ENCODE assay signal across 35 cellular contexts in the genomic region with DNA sequence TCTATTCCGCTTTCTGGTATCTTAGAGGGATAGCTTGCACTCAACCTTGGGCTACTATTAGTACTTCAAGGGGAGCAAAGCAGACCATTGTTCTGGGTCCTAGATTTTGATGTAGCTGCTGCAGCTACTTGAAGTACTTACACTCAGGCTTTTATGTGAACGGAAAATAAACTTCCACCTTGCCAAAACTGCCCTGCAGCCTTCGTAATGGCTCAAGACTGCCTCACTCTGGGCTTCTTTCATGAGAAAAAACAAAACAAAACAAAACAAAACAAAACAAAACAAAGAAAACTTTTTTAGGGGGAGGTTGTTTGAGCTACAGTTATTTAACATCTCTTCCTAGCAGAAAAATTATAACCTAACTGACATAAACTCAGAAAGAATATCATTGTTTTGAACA. TPM values are rescaled to one million over a fixed set of nuclear protein-coding genes. Genes with fewer than 3 reads are reported as not detected.
DNase-seq lines count a peak whose midpoint lies in the region; ATAC-seq, FAIRE-seq and TF ChIP-seq lines count a peak whose summit lies in the region.
"Had no signal": no experiment of that assay in that cellular context is flagged by ENCODE, and none has a peak within 500 bp of the region (broad histone marks: within the 10 kb centered on the region; RNA-seq: fewer than 3 reads in every experiment).

No MANE protein-coding gene starts in this region.

- TF ChIP-seq POLR2A in GM12878 (IDR thresholded peaks at IDR 0.05; ENCODE audit: low read depth, low read length), result no peak

- SMC1A ChIA-PET in GM12878 (lab: Charles Lee; ENCODE audit: uncharacterized antibody, unreplicated experiment), result interaction anchor here (0.6 to 2.3 kb wide), 8 partner anchors 16 to 226 kb away, joined by 3 to 30 read pairs (median 4); no protein-coding TSS in a partner anchor

- H3K9ac ChIP-seq in GM12878 (ENCODE audit: control insufficient read depth, insufficient read depth, low read length), result no peak overlapping the region

- H3K27ac ChIP-seq in GM12878 (ENCODE audit: control insufficient read depth, insufficient read depth), result no peak overlapping the region
- H3K27ac ChIP-seq: coronary artery, neutrophil, right lobe of liver, SJSA1, suprapubic skin, vagina had no signal

- no peaks in the 10 kb centered on the region for H3K27me3 Mint-ChIP-seq in activated naive CD4-positive, alpha-beta T cell treated with anti-CD3 and anti-CD28 coated beads, Interleukin-2, amount 50 U/mL, for 24 hours
- no peaks in the 10 kb centered on the region for H3K27me3 Mint-ChIP-seq in stimulated activated naive B cell treated with anti-CD40 and anti-IgM and Interleukin-4, amounts not matched to agents 10 μg/mL and 1 μg/mL and 100 μg/mL, for 72 hours
- H3K27me3 Mint-ChIP-seq: activated naive CD8-positive, alpha-beta T cell treated with anti-CD3 and anti-CD28 coated beads for 36 hours; memory B cell had no signal

- H3K36me3 Mint-ChIP-seq in activated naive CD4-positive, alpha-beta T cell treated with anti-CD3 and anti-CD28 coated beads, Interleukin-2, amount 50 U/mL, for 24 hours, result no peaks in the 10 kb centered on the region
- no peaks in the 10 kb centered on the region for H3K36me3 Mint-ChIP-seq in activated naive CD4-positive, alpha-beta T cell treated with anti-CD3 and anti-CD28 coated beads, Interleukin-2, amount 50 U/mL, for 72 hours
- H3K36me3 Mint-ChIP-seq in stimulated activated naive B cell treated with anti-CD40 and anti-IgM and Interleukin-4, amounts not matched to agents 10 μg/mL and 1 μg/mL and 100 μg/mL, for 72 hours, result no peaks in the 10 kb centered on the region
- H3K36me3 Mint-ChIP-seq: activated naive CD8-positive, alpha-beta T cell treated with anti-CD3 and anti-CD28 coated beads for 36 hours; immature natural killer cell; memory B cell had no signal

- H3K9me3 ChIP-seq in GM12878 (replicated peaks; ENCODE audit: control insufficient read depth, insufficient read depth, low read length), result no peaks in the 10 kb centered on the region
- H3K9me3 ChIP-seq: neutrophil, right lobe of liver, SJSA1, suprapubic skin, vagina had no signal

- H3K79me2 ChIP-seq in GM12878 (ENCODE audit: control insufficient read depth, insufficient read depth, low read length), result no peaks in the 10 kb centered on the region

- POLR2A ChIA-PET in GM12878 (lab: Charles Lee), result interaction anchor here (0.6 kb wide), 2 partner anchors 17 to 37 kb away, joined by 3 read pairs; no protein-coding TSS in a partner anchor

- TF ChIP-seq EP300 in GM12878 (IDR thresholded peaks at IDR 0.05; ENCODE audit: borderline replicate concordance in 1 of 2, control insufficient read depth in 1 of 2, low read depth in 2 of 2, low read length in 2 of 2), result no peak

- ATAC-seq in activated naive CD4-positive, alpha-beta T cell treated with anti-CD3 and anti-CD28 coated beads, Interleukin-2, amount 50 U/mL, for 72 hours, result no peak
- ATAC-seq in GM12878, result no peak
- ATAC-seq in stimulated activated naive B cell treated with anti-CD40 and anti-IgM and Interleukin-4, amounts not matched to agents 10 μg/mL and 1 μg/mL and 100 μg/mL, for 72 hours (replicated peaks), result no peak
- no peak for ATAC-seq in GM21360 (IDR thresholded peaks at IDR 0.05; ENCODE audit: unreplicated experiment)
- ATAC-seq: esophagus mucosa, left colon, right lobe of liver had no signal

- CTCF ChIA-PET in GM12878 (lab: Yijun Ruan, JAX), result interaction anchor here (0.9 to 2.3 kb wide), 19 partner anchors 11 to 207 kb away, joined by 3 to 56 read pairs (median 4); no protein-coding TSS in a partner anchor

- peak overlapping the region; percentile 82 for H3K27ac Mint-ChIP-seq in activated naive CD4-positive, alpha-beta T cell treated with anti-CD3 and anti-CD28 coated beads, Interleukin-2, amount 50 U/mL, for 24 hours
- peak overlapping the region in 1 of 2 donors; percentile 20 for H3K27ac Mint-ChIP-seq in activated naive CD4-positive, alpha-beta T cell treated with anti-CD3 and anti-CD28 coated beads, Interleukin-2, amount 50 U/mL, for 72 hours
- H3K27ac Mint-ChIP-seq in stimulated activated naive B cell treated with anti-CD40 and anti-IgM and Interleukin-4, amounts not matched to agents 10 μg/mL and 1 μg/mL and 100 μg/mL, for 72 hours, result peak overlapping the region; percentile 39
- H3K27ac Mint-ChIP-seq: activated naive CD8-positive, alpha-beta T cell treated with anti-CD3 and anti-CD28 coated beads for 36 hours; activated T-cell treated with anti-CD3 and anti-CD28 coated beads, Interleukin-2, amount 50 U/mL, for 72 hours; immature natural killer cell; memory B cell; progenitor cell of endocrine pancreas had no signal

- no peaks in the 10 kb centered on the region for H3K36me3 ChIP-seq in GM12878 (ENCODE audit: control insufficient read depth in 2 of 2, insufficient read depth in 2 of 2, low read length in 1 of 2)
- H3K36me3 ChIP-seq: neutrophil, right lobe of liver, SJSA1, suprapubic skin, vagina had no signal

- H3K4me3 Mint-ChIP-seq in activated naive CD4-positive, alpha-beta T cell treated with anti-CD3 and anti-CD28 coated beads, Interleukin-2, amount 50 U/mL, for 24 hours, result peak overlapping the region; percentile 50
- no peak overlapping the region for H3K4me3 Mint-ChIP-seq in stimulated activated naive B cell treated with anti-CD40 and anti-IgM and Interleukin-4, amounts not matched to agents 10 μg/mL and 1 μg/mL and 100 μg/mL, for 72 hours
- H3K4me3 Mint-ChIP-seq: activated naive CD8-positive, alpha-beta T cell treated with anti-CD3 and anti-CD28 coated beads for 36 hours; immature natural killer cell; memory B cell had no signal

- 40% methylated on average over 3 of the region's 3 CpGs for WGBS in GM12878 (ENCODE audit: insufficient coverage, insufficient replicate concordance, low lambda C conversion rate, missing lambda C conversion rate)

- intact Hi-C loops in GM12878 (cut with micrococcal nuclease; ENCODE audit: unreplicated experiment) (no loop called here), head of caudate nucleus (cut with DNase I) (no loop called here)

- in situ Hi-C loops in GM12878 (cut with MboI), result no loop called here

- no TSS peak for BruUV-seq in GM12878 (replicated peaks; lab: Mats Ljungman, UMichigan)

- no peak for DNase-seq in activated naive CD4-positive, alpha-beta T cell treated with anti-CD3 and anti-CD28 coated beads, Interleukin-2, amount 50 U/mL, for 72 hours (ENCODE audit: low spot score in 2 of 2)
- DNase-seq in GM12878 (ENCODE audit: low read depth, low spot score), result no peak
- DNase-seq in stimulated activated naive B cell treated with anti-CD40 and anti-IgM and Interleukin-4, amounts not matched to agents 10 μg/mL and 1 μg/mL and 100 μg/mL, for 72 hours, result no peak
- no peak for DNase-seq in NCI-H2029 (lab: John Stamatoyannopoulos, UW)
- DNase-seq in head of caudate nucleus, result no peak
- DNase-seq: activated CD4-positive, CD25-positive, alpha-beta regulatory T cell treated with anti-CD3 and anti-CD28 coated beads, Interleukin-2, amount 50 U/mL, for 72 hours; activated naive CD8-positive, alpha-beta T cell treated with anti-CD3 and anti-CD28 coated beads for 36 hours; activated T-cell treated with anti-CD3 and anti-CD28 coated beads, Interleukin-2, amount 50 U/mL, for 72 hours; C1 segment of cervical spinal cord; effector memory CD4-positive, alpha-beta T cell; foreskin fibroblast; H7; immature natural killer cell; left colon; NCI-H1092 treated with DMSO at 0.1 percent for 48 hours; NCI-H187 treated with DMSO at 0.1 percent for 48 hours; NCI-H526 treated with DMSO at 0.1 percent for 48 hours; right lobe of liver; RPMI8226; stimulated activated CD4-positive, alpha-beta T cell treated with anti-CD3 and anti-CD28 coated beads, Interleukin-2, amount 100 ng/mL, for 48 hours had no signal

- H2AFZ ChIP-seq in GM12878 (ENCODE audit: control insufficient read depth, low read depth, low read length), result no peak overlapping the region

- no peaks in the 10 kb centered on the region for H4K20me1 ChIP-seq in GM12878 (ENCODE audit: control insufficient read depth, insufficient read depth)

- RAD21 ChIA-PET in GM12878 (lab: Charles Lee; ENCODE audit: unreplicated experiment), result interaction anchor here (0.8 to 1.8 kb wide), 6 partner anchors 25 to 64 kb away, joined by 3 to 15 read pairs (median 4); no protein-coding TSS in a partner anchor

- peaks cover 19% of the 10 kb centered on the region for H3K4me1 ChIP-seq in GM12878 (ENCODE audit: control insufficient read depth, insufficient read depth, low read length)
- H3K4me1 ChIP-seq: right lobe of liver, SJSA1, vagina had no signal

- H3K4me2 ChIP-seq in GM12878 (ENCODE audit: control insufficient read depth, insufficient read depth), result no peak overlapping the region

- no peaks in the 10 kb centered on the region for H3K27me3 ChIP-seq in GM12878 (replicated peaks in 1 of 2; ENCODE audit: control insufficient read depth in 2 of 2, insufficient read depth in 2 of 2, low read length in 1 of 2)
- H3K27me3 ChIP-seq: neutrophil, right lobe of liver, SJSA1, vagina had no signal

- no peak for TF ChIP-seq RAD21 in GM12878 (IDR thresholded peaks at IDR 0.05; ENCODE audit: insufficient read depth, low read depth, low read length)

- no peak overlapping the region for H3K4me3 ChIP-seq in GM12878
- H3K4me3 ChIP-seq: coronary artery, right lobe of liver, SJSA1, suprapubic skin, vagina had no signal

- H3K4me1 Mint-ChIP-seq in activated naive CD4-positive, alpha-beta T cell treated with anti-CD3 and anti-CD28 coated beads, Interleukin-2, amount 50 U/mL, for 24 hours, result peaks cover 43% of the 10 kb centered on the region
- H3K4me1 Mint-ChIP-seq in stimulated activated naive B cell treated with anti-CD40 and anti-IgM and Interleukin-4, amounts not matched to agents 10 μg/mL and 1 μg/mL and 100 μg/mL, for 72 hours, result peaks cover 29 to 36% of the 10 kb centered on the region in 2 donors
- H3K4me1 Mint-ChIP-seq: immature natural killer cell had no signal

- FAIRE-seq in GM12878 (lab: Jason Lieb, UNC), result peak; percentile 31
- FAIRE-seq: astrocyte, D721Med had no signal

- TF ChIP-seq CTCF in LNCAP (IDR thresholded peaks at IDR 0.05) (peak; percentile 25; the same call in 1 of the 2 replicates), GM12878 (IDR thresholded peaks at IDR 0.05 in 2 of 3, conservative IDR thresholded peaks at IDR 0.05 in 1 of 3; ENCODE audit: control insufficient read depth in 2 of 3, extremely low read depth in 1 of 3, insufficient read depth in 1 of 3, low read depth in 3 of 3, low read length in 3 of 3) (no peak)

- no peaks in the 10 kb centered on the region for H3K9me3 Mint-ChIP-seq in activated naive CD4-positive, alpha-beta T cell treated with anti-CD3 and anti-CD28 coated beads, Interleukin-2, amount 50 U/mL, for 24 hours
- H3K9me3 Mint-ChIP-seq in activated naive CD4-positive, alpha-beta T cell treated with anti-CD3 and anti-CD28 coated beads, Interleukin-2, amount 50 U/mL, for 72 hours, result no peaks in the 10 kb centered on the region
- H3K9me3 Mint-ChIP-seq in stimulated activated naive B cell treated with anti-CD40 and anti-IgM and Interleukin-4, amounts not matched to agents 10 μg/mL and 1 μg/mL and 100 μg/mL, for 72 hours, result no peaks in the 10 kb centered on the region
- H3K9me3 Mint-ChIP-seq: activated naive CD8-positive, alpha-beta T cell treated with anti-CD3 and anti-CD28 coated beads for 36 hours; activated T-cell treated with anti-CD3 and anti-CD28 coated beads, Interleukin-2, amount 50 U/mL, for 72 hours; immature natural killer cell; memory B cell had no signal

RNA-seq across cellular contexts. Expression of gene EPHB6, which starts 19.4 kb away (rescaled TPM):
- total RNA-seq in activated naive CD4-positive, alpha-beta T cell treated with anti-CD3 and anti-CD28 coated beads, Interleukin-2, amount 50 U/mL, for 72 hours, result 10 to 100 TPM; 16.0 to 32.8 TPM
- 0.69 and 1.5 TPM in 2 replicates for total RNA-seq in GM12878 (2013; cell fraction: nucleolus; rRNA removed)
- total RNA-seq in GM12878 (2014; rRNA removed) (0.34 TPM in 1 of 2 replicates, not detected in the other), GM12878 (2014; rRNA removed; fragmentation: Illumina TruSeq; extraction: Trizol) (0.22 TPM in 1 of 2 replicates, not detected in the other), GM12878 (2021) (0.41 and 0.93 TPM in 2 replicates)
- not detected for polyA plus RNA-seq in GM12878 (2011; ENCODE audit: low read depth)
- polyA plus RNA-seq in GM12878 (2011; rRNA removed) (0.49 and 1.3 TPM in 2 replicates), GM12878 (2014; fragmentation: Illumina TruSeq; extraction: Trizol) (0.06 TPM in 1 of 2 replicates, not detected in the other), GM12878 (2014; fragmentation: Nextera tagmentation; extraction: Ambion mirVana) (under 1 TPM in 1 of 2 experiments, not detected in 1; 0.11 TPM), GM12878 (2014; rRNA removed) (0.68 and 0.88 TPM in 2 replicates), GM12878 (2016; fragmentation: Nextera tagmentation; extraction: Ambion mirVana) (under 1 TPM in 1 of 2 experiments, not detected in 1; 0.47 TPM)
- 1.5 and 2.3 TPM in 2 replicates for polyA plus RNA-seq in GM12878 (2011; cell fraction: cytosol; rRNA removed)
- polyA plus RNA-seq in GM12878 (2011; cell fraction: nucleus; rRNA removed), result 9.0 and 10.4 TPM in 2 replicates
- polyA plus RNA-seq in GM12878 (2012), result 0.18 TPM in 2 replicates
- 0.95 and 2.0 TPM in 2 replicates for polyA minus RNA-seq in GM12878 (2011; rRNA and poly(A)+ RNA removed)
- polyA minus RNA-seq in GM12878 (2011; cell fraction: cytosol; rRNA and poly(A)+ RNA removed), result 2.9 and 3.8 TPM in 2 replicates
- 1.3 and 2.5 TPM in 2 replicates for polyA minus RNA-seq in GM12878 (2011; cell fraction: nucleus; rRNA and poly(A)+ RNA removed)
- total RNA-seq: M059J had no signal

RNA-seq across cellular contexts. Expression of gene TRPV6, which starts 50.1 kb away (rescaled TPM):
- total RNA-seq in activated naive CD4-positive, alpha-beta T cell treated with anti-CD3 and anti-CD28 coated beads, Interleukin-2, amount 50 U/mL, for 72 hours, result under 1 TPM in 1 of 2 donors, not detected in 1; 0.09 TPM
- 0.05 and 0.33 TPM in 2 replicates for total RNA-seq in GM12878 (2013; cell fraction: nucleolus; rRNA removed)
- total RNA-seq in GM12878 (2014; rRNA removed), result not detected in 2 replicates
- not detected in 2 replicates for total RNA-seq in GM12878 (2014; rRNA removed; fragmentation: Illumina TruSeq; extraction: Trizol)
- not detected in 2 replicates for total RNA-seq in GM12878 (2021)
- not detected for polyA plus RNA-seq in GM12878 (2011; ENCODE audit: low read depth)
- not detected in 2 replicates for polyA plus RNA-seq in GM12878 (2011; rRNA removed)
- not detected in 2 replicates for polyA plus RNA-seq in GM12878 (2011; cell fraction: cytosol; rRNA removed)
- 0.09 and 0.21 TPM in 2 replicates for polyA plus RNA-seq in GM12878 (2011; cell fraction: nucleus; rRNA removed)
- polyA plus RNA-seq in GM12878 (2012), result not detected in 2 replicates
- not detected in 2 replicates for polyA plus RNA-seq in GM12878 (2014; fragmentation: Illumina TruSeq; extraction: Trizol)
- polyA plus RNA-seq in GM12878 (2014; fragmentation: Nextera tagmentation; extraction: Ambion mirVana), result not detected
- polyA plus RNA-seq in GM12878 (2014; rRNA removed), result not detected in 2 replicates
- polyA plus RNA-seq in GM12878 (2016; fragmentation: Nextera tagmentation; extraction: Ambion mirVana), result not detected
- not detected in 2 replicates for polyA minus RNA-seq in GM12878 (2011; rRNA and poly(A)+ RNA removed)
- not detected in 2 replicates for polyA minus RNA-seq in GM12878 (2011; cell fraction: cytosol; rRNA and poly(A)+ RNA removed)
- not detected in 2 replicates for polyA minus RNA-seq in GM12878 (2011; cell fraction: nucleus; rRNA and poly(A)+ RNA removed)
- total RNA-seq: activated naive CD8-positive, alpha-beta T cell treated with anti-CD3 and anti-CD28 coated beads for 36 hours; cardiac septum; M059J; SJSA1 had no signal
- polyA plus RNA-seq: immature natural killer cell had no signal

Comparison
In these comparisons a context has a peak if more than half of its experiments do, and no peak if none do; other contexts are left out.
1. RNA of gene EPHB6, which starts 19.4 kb away (total RNA-seq): 16.0 to 32.8 TPM in activated naive CD4-positive, alpha-beta T cell treated with anti-CD3 and anti-CD28 coated beads, Interleukin-2, amount 50 U/mL, for 72 hours; 0.22 to 1.5 TPM in GM12878; every median in the first group is over 4 times any median in the second.